In the genomic region with DNA sequence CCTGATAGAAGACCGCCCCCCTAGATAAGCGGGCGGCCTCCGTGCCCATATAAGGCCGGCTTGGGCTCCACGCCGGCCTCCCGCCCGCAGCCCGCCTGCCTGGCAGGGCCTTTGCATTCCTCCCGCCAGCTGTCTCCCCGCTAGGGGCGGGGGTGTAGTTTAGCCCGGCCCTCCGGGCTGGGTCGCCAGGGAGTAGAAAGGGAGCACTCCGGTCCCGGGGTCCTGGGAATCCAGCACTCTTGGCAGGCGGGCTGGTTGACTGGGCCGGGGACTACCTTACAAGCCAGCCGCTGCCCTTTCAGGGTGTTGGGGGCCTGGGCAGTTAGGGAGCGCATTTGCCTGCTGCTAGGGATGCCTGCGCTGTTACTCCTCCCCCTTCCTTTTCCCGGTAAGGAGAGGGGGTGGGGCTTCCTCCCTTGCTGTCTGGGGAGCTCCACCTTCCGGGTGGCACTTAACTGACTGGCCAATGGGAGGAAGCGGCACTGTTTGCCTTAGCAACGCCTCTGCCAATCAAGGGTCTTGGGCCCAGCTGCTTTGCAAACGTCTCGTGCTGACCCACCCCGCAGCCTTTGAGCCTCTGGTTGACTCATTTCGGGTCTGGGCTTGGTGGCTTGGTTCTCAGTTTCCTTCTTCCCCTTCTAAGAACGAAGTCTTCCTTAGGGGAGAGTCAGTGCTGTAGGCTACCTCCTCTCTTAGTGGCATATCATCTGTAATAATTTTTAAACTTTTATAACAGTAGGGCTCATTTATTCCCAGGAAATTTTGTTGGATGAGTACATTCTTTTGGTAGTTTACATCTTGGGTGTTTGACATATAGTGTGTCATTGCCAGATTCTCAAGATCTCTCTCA, we compare ENCODE assay signal across 1 cellular context.
TF ChIP-seq lines count a peak whose summit lies in the region.

No MANE protein-coding gene starts in this region.

TF ChIP-seq in SK-N-SH, 30 proteins besides CTCF, POLR2A, EP300 and RAD21 (continued from another document):
- TF ChIP-seq GATA2 (CRISPR knock-in tag; IDR thresholded peaks at IDR 0.05), result no peak
- peak; percentile 39; the same call in 1 of the 2 replicates for TF ChIP-seq GABPA (IDR thresholded peaks at IDR 0.05; ENCODE audit: low read depth)
- peak; percentile 95 for TF ChIP-seq MXI1 (IDR thresholded peaks at IDR 0.05; ENCODE audit: low read depth, low read length)
- peak; percentile 45; the same call in 1 of the 2 replicates for TF ChIP-seq ELF1 (IDR thresholded peaks at IDR 0.05)
- TF ChIP-seq, protein P1, sequence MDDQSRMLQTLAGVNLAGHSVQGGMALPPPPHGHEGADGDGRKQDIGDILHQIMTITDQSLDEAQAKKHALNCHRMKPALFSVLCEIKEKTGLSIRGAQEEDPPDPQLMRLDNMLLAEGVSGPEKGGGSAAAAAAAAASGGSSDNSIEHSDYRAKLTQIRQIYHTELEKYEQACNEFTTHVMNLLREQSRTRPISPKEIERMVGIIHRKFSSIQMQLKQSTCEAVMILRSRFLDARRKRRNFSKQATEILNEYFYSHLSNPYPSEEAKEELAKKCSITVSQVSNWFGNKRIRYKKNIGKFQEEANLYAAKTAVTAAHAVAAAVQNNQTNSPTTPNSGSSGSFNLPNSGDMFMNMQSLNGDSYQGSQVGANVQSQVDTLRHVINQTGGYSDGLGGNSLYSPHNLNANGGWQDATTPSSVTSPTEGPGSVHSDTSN (IDR thresholded peaks at IDR 0.05), result peak; percentile 87
- TF ChIP-seq POLR2AphosphoS5 (IDR thresholded peaks at IDR 0.05; ENCODE audit: low read depth, low read length), result no peak
